Comparison of ENCODE assay signal across 1 cellular context in the genomic region with DNA sequence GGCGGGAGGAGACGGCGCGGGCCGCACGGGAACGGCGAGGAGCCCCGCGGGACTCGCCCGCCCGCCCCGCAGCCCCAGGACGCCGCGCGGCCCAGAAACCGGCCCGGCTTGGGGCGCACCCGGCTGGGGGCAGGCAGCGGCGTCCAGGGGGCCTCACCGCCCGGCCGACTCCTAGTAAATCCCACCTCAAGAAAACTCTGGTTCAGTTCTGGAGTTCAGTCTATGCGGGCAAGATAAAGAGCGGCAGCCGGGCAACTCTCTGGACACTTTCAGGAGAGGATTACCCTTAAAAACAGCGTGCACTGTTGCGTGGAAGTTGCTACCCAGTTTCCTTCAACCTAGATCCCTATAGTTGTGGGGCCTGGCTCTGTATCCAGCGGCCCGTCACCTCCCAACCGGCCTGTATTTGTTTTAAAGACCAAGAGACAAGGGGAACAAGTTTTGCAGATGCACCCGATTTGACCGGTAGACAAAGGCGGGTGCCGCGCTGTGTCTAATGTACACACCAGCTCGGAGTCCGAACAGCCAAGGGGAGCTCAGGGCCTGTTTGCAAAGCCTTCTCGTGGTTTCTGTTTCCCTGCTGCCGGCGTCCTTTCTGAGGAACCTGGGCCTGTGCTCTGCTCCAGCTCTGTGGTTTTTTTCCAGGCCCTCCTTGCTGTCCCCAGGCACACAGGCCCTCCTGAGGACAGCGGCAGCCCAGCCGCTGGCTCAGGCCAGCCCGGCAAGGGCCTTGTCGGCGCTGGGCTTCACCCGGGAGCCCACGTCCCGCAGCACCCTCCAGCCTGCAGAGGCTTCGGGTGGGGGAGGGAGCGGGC.
TF ChIP-seq lines count a peak whose summit lies in the region.

No MANE protein-coding gene starts in this region.

TF ChIP-seq in endothelial cell of umbilical vein, 7 proteins besides CTCF, POLR2A, EP300 and RAD21 (continued from another document):
- TF ChIP-seq, protein P1, sequence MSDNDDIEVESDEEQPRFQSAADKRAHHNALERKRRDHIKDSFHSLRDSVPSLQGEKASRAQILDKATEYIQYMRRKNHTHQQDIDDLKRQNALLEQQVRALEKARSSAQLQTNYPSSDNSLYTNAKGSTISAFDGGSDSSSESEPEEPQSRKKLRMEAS (IDR thresholded peaks at IDR 0.05; ENCODE audit: insufficient read depth, insufficient read length): no peak
